ENCODE assay signal across 9 cellular contexts in genomic region chr6:138818496-138819194, GRCh38. TPM values are rescaled to one million over a fixed set of nuclear protein-coding genes. Genes with fewer than 3 reads are reported as not detected.
DNase-seq lines count a peak whose midpoint lies in the region; ATAC-seq and TF ChIP-seq lines count a peak whose summit lies in the region.
"Had no signal": no experiment of that assay in that cellular context is flagged by ENCODE, and none has a peak within 500 bp of the region (broad histone marks: within the 10 kb centered on the region; RNA-seq: fewer than 3 reads in every experiment).

No MANE protein-coding gene starts in this region.

- intact Hi-C loops in psoas muscle (cut with DNase I): loop anchor here (5.0 to 10.0 kb wide), 3 partner anchors 286 to 544 kb away; no protein-coding TSS in a partner anchor

- H3K9me3 ChIP-seq in esophagus (ENCODE audit: control insufficient read depth in 2 of 2, insufficient read depth in 1 of 2, low read depth in 1 of 2, low read length in 1 of 2) (no peaks in the 10 kb centered on the region), psoas muscle (no peaks in the 10 kb centered on the region)

- TF ChIP-seq CTCF in HL-60 (IDR thresholded peaks at IDR 0.05; ENCODE audit: insufficient read depth, low read length) (no peak), psoas muscle (IDR thresholded peaks at IDR 0.05) (no peak)

- ATAC-seq in GM18505 (IDR thresholded peaks at IDR 0.05; ENCODE audit: unreplicated experiment) (peak; percentile 77), GM21526 (IDR thresholded peaks at IDR 0.05; ENCODE audit: low FRiP score, unreplicated experiment) (peak; percentile 61), psoas muscle (no peak)

- peak; percentile 14 to 26 for DNase-seq in HL-60 (ENCODE audit: low read depth in 1 of 2, low spot score in 1 of 2)
- DNase-seq in NCI-H1417 (lab: John Stamatoyannopoulos, UW): no peak
- no peak for DNase-seq in psoas muscle
- DNase-seq in DMS53 treated with DMSO at 0.1 percent for 48 hours (lab: John Stamatoyannopoulos, UW; ENCODE audit: unreplicated experiment): no peak
- no peak for DNase-seq in HuH-7.5 (ENCODE audit: low spot score)

- H3K4me1 ChIP-seq in esophagus (ENCODE audit: control insufficient read depth in 2 of 2, insufficient read depth in 2 of 2, low read length in 1 of 2) (peaks cover 0 to 5% of the 10 kb centered on the region in 2 donors), psoas muscle (no peaks in the 10 kb centered on the region)

- H3K4me3 ChIP-seq in HL-60 (replicated peaks; ENCODE audit: insufficient read depth, low read length) (no peak overlapping the region), esophagus (ENCODE audit: low read depth in 1 of 2, low read length in 2 of 2) (no peak overlapping the region), psoas muscle (no peak overlapping the region)

- H3K27me3 ChIP-seq in HL-60 (ENCODE audit: insufficient read depth, poor library complexity, severe bottlenecking): no peaks in the 10 kb centered on the region
- H3K27me3 ChIP-seq in esophagus (ENCODE audit: control insufficient read depth in 1 of 2, insufficient read depth in 2 of 2, low read length in 2 of 2): no peaks in the 10 kb centered on the region
- no peaks in the 10 kb centered on the region for H3K27me3 ChIP-seq in psoas muscle (ENCODE audit: insufficient read depth in 3 of 3, low read length in 2 of 3)

- TF ChIP-seq POLR2A in GM18505 (IDR thresholded peaks at IDR 0.05; ENCODE audit: borderline replicate concordance, extremely low read depth, insufficient read depth, insufficient read length): no peak

- H3K36me3 ChIP-seq in esophagus (ENCODE audit: control insufficient read depth in 2 of 2, insufficient read depth in 2 of 2, low read length in 1 of 2) (no peaks in the 10 kb centered on the region), psoas muscle (ENCODE audit: insufficient read depth in 1 of 2, low read depth in 1 of 2) (no peaks in the 10 kb centered on the region)

- WGBS in esophagus, 2 donors: 55 to 59% methylated on average over 10 of the region's 10 CpGs
- WGBS in psoas muscle, 3 donors: 51 to 60% (median 56%) methylated on average over 10 of the region's 10 CpGs

- no peak overlapping the region for H3K27ac ChIP-seq in HL-60 (replicated peaks)
- H3K27ac ChIP-seq in esophagus (ENCODE audit: low read depth in 2 of 2, low read length in 1 of 2): peak overlapping the region; percentile 90 to 95
- no peak overlapping the region for H3K27ac ChIP-seq in psoas muscle

RNA-seq across cellular contexts. Expression of gene ECT2L, which starts 22.8 kb away (rescaled TPM):
- under 1 TPM; 0.04 to 0.05 TPM for polyA plus RNA-seq in esophagus
- total RNA-seq in psoas muscle: not detected
- polyA plus RNA-seq in psoas muscle: under 1 TPM in 1 of 3 donors, not detected in 2; under 0.01 TPM
- total RNA-seq: LHCN-M2 had no signal

RNA-seq across cellular contexts. Expression of gene CCDC28A, which starts 45.1 kb away (rescaled TPM):
- polyA plus RNA-seq in esophagus (10 to 100 TPM; 10.8 to 13.7 TPM), psoas muscle (1 to 10 TPM; 5.1 to 5.7 (median 5.6) TPM)
- total RNA-seq in psoas muscle: 1 to 10 TPM; 4.7 to 6.7 (median 5.3) TPM

Comparison
In these comparisons a context has a peak if more than half of its experiments do, and no peak if none do; other contexts are left out.
1. ATAC-seq: peak in GM18505 (single experiment) and GM21526 (single experiment); none in psoas muscle (0 of 4).
2. DNase-seq: peak in HL-60 (2 of 2); none in NCI-H1417 (0 of 3), psoas muscle (0 of 2), DMS53 treated with DMSO at 0.1 percent for 48 hours (single experiment) and HuH-7.5 (single experiment).
3. H3K27ac ChIP-seq: peak in esophagus (2 of 2); none in HL-60 (single experiment) and psoas muscle (single experiment).